Comparison of ENCODE assay signal across 1 cellular context in genomic region chr5:138129347-138129746, GRCh38.
TF ChIP-seq lines count a peak whose summit lies in the region.

No MANE protein-coding gene starts in this region.

TF ChIP-seq in HEK293, 187 proteins besides CTCF, POLR2A, EP300 and RAD21 (continued from another document and continues in another):
- TF ChIP-seq ZNF433 (tag by site-specific recombination; IDR thresholded peaks at IDR 0.05; ENCODE audit: low read depth) (no peak), ZNF660 (tag by site-specific recombination; IDR thresholded peaks at IDR 0.05) (no peak), ZSCAN18 (tag by site-specific recombination; IDR thresholded peaks at IDR 0.05) (no peak), ZNF423 (tag by site-specific recombination; IDR thresholded peaks at IDR 0.05) (no peak), ZNF280D (tag by site-specific recombination; IDR thresholded peaks at IDR 0.05) (no peak), ELK4 (IDR thresholded peaks at IDR 0.05; ENCODE audit: borderline replicate concordance, low read depth, low read length) (no peak), ZNF211 (tag by site-specific recombination; IDR thresholded peaks at IDR 0.05; ENCODE audit: low read depth) (no peak), SCRT1 (tag by site-specific recombination; IDR thresholded peaks at IDR 0.05; ENCODE audit: borderline replicate concordance) (peak; percentile 83), ZNF114 (tag by site-specific recombination; IDR thresholded peaks at IDR 0.05) (no peak), HOXA7 (CRISPR knock-in tag; IDR thresholded peaks at IDR 0.05; ENCODE audit: borderline replicate concordance) (no peak), ZNF558 (tag by site-specific recombination; IDR thresholded peaks at IDR 0.05) (no peak), ZNF335 (tag by site-specific recombination; conservative IDR thresholded peaks at IDR 0.05) (no peak), ZNF324 (tag by site-specific recombination; IDR thresholded peaks at IDR 0.05) (no peak), ZNF639 (tag by site-specific recombination; IDR thresholded peaks at IDR 0.05) (0 out of 2 replicates have a peak, but pooled peaks have one; percentile 33), BCL6B (tag by site-specific recombination; IDR thresholded peaks at IDR 0.05) (no peak), ZNF292 (tag by site-specific recombination; IDR thresholded peaks at IDR 0.05; ENCODE audit: borderline replicate concordance, low read depth) (no peak), KLF10 (tag by site-specific recombination; IDR thresholded peaks at IDR 0.05) (no peak), PRDM6 (tag by site-specific recombination; IDR thresholded peaks at IDR 0.05) (peak; percentile 99), SP3 (tag by site-specific recombination; IDR thresholded peaks at IDR 0.05) (no peak), ZNF274 (IDR thresholded peaks at IDR 0.05; ENCODE audit: low read length) (no peak), ZNF274 (tag by site-specific recombination; IDR thresholded peaks at IDR 0.05; ENCODE audit: borderline replicate concordance) (no peak), ZNF19 (tag by site-specific recombination; IDR thresholded peaks at IDR 0.05; ENCODE audit: low read depth) (no peak), ZNF501 (tag by site-specific recombination; IDR thresholded peaks at IDR 0.05) (0 out of 2 replicates have a peak, but pooled peaks have one; percentile 24), BCL11A (tag by site-specific recombination; IDR thresholded peaks at IDR 0.05; ENCODE audit: low read depth) (peak; percentile 61; the same call in 1 of the 2 replicates), GLIS2 (tag by site-specific recombination; IDR thresholded peaks at IDR 0.05) (no peak), ZNF26 (tag by site-specific recombination; IDR thresholded peaks at IDR 0.05) (no peak), ZFP37 (tag by site-specific recombination; IDR thresholded peaks at IDR 0.05) (no peak), ZBTB26 (tag by site-specific recombination; optimal IDR thresholded peaks at IDR 0.05) (no peak), ZBTB7A (tag by site-specific recombination; IDR thresholded peaks at IDR 0.05; ENCODE audit: low read depth) (no peak), ZNF280C (tag by site-specific recombination; IDR thresholded peaks at IDR 0.05) (no peak), ZNF596 (tag by site-specific recombination; IDR thresholded peaks at IDR 0.05) (no peak), ZNF580 (tag by site-specific recombination; IDR thresholded peaks at IDR 0.05) (no peak; the same call in 1 of the 2 replicates), OSR2 (tag by site-specific recombination; IDR thresholded peaks at IDR 0.05) (peak; percentile 91), GLIS1 (tag by site-specific recombination; IDR thresholded peaks at IDR 0.05) (no peak), ZNF664 (tag by site-specific recombination; IDR thresholded peaks at IDR 0.05) (no peak), ZNF157 (tag by site-specific recombination; IDR thresholded peaks at IDR 0.05) (no peak), PRDM2 (tag by site-specific recombination; IDR thresholded peaks at IDR 0.05; ENCODE audit: borderline replicate concordance) (no peak)
